ENCODE assay signal across 8 cellular contexts in the genomic region with DNA sequence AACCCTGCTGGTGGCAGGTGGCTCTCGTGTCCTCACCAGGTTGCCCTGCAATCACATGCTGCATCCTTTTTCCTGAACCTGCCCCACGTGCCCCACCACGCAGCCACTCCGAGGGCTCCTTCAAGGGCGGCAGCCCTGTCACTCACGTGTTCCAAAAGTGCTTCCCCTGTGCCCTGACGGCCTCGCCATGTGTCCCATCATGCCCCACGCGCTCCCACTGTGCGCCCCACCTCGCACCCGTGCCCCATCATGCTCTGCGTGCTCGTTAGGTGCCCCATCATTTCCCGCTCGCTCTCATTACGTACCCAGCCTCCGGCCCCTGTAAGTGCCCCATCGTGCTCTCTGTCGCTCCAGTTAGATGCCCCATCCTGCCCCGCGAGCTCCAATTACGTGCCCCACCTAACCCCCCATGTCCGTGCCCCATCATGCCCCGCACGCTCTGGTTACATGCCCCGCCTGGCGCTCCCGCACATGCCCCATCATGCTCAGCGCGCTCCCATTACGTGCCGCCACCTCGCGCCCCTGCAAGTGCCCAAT. TPM values are rescaled to one million over a fixed set of nuclear protein-coding genes. Genes with fewer than 3 reads are reported as not detected.
"Had no signal": no experiment of that assay in that cellular context is flagged by ENCODE, and none has a peak within 500 bp of the region (broad histone marks: within the 10 kb centered on the region; RNA-seq: fewer than 3 reads in every experiment).

A gene (minus strand): TSS at position 487 of the 537 bp plus-strand sequence. CDS start 3,309 bp downstream, outside the sequence.

RNA-seq across cellular contexts. Expression of the gene that starts here (rescaled TPM):
- total RNA-seq: dermis microvascular lymphatic vessel endothelial cell, fibroblast of villous mesenchyme, frontal cortex, left ventricle myocardium inferior, pulmonary artery endothelial cell, smooth muscle cell, thoracic aorta, vagina had no signal
